Comparison of ENCODE assay signal across 13 cellular contexts in genomic region chr18:70291295-70291574, GRCh38. TPM values are rescaled to one million over a fixed set of nuclear protein-coding genes. Genes with fewer than 3 reads are reported as not detected.
DNase-seq lines count a peak whose midpoint lies in the region; TF ChIP-seq lines count a peak whose summit lies in the region.
"Had no signal": no experiment of that assay in that cellular context is flagged by ENCODE, and none has a peak within 500 bp of the region (broad histone marks: within the 10 kb centered on the region; RNA-seq: fewer than 3 reads in every experiment).

No MANE protein-coding gene starts in this region.

- H3K27me3 Mint-ChIP-seq in T-helper 1 cell treated with Interleukin-12 subunit alpha and Interleukin-12 subunit beta and Interleukin-4 antibody, amounts not matched to agents 30 μg/mL and 1 μg/mL, for 36 hours (ENCODE audit: low read depth) = peaks cover 45% of the 10 kb centered on the region
- peaks cover 6% of the 10 kb centered on the region for H3K27me3 Mint-ChIP-seq in endothelial cell (ENCODE audit: unreplicated experiment)

- H3K27ac Mint-ChIP-seq in T-helper 1 cell treated with Interleukin-12 subunit alpha and Interleukin-12 subunit beta and Interleukin-4 antibody, amounts not matched to agents 30 μg/mL and 1 μg/mL, for 36 hours = no peak overlapping the region
- H3K27ac Mint-ChIP-seq in endothelial cell (ENCODE audit: unreplicated experiment) = no peak overlapping the region

- H3K9me3 ChIP-seq in PC-9 (ENCODE audit: insufficient read depth, low read depth) = no peaks in the 10 kb centered on the region
- no peaks in the 10 kb centered on the region for H3K9me3 ChIP-seq in osteoblast (ENCODE audit: low read depth, low read length)
- H3K9me3 ChIP-seq: testis had no signal

- H3K36me3 ChIP-seq in PC-9 (ENCODE audit: low read depth) (peaks cover 13% of the 10 kb centered on the region; the same call in 1 of the 2 replicates), osteoblast (ENCODE audit: insufficient read depth, low read length) (no peaks in the 10 kb centered on the region)

- H3K27ac ChIP-seq in PC-9 (peak overlapping the region; percentile 61; the same call in 1 of the 2 replicates), osteoblast (ENCODE audit: low read depth, low read length) (peak overlapping the region; percentile 55)

- DNase-seq in T-helper 1 cell = no peak
- DNase-seq in PC-9 = no peak
- DNase-seq in endothelial cell (ENCODE audit: low spot score) = no peak
- DNase-seq in osteoblast (ENCODE audit: insufficient read length, low spot score, missing footprints) = peak; percentile 54
- no peak for DNase-seq in DMS114 treated with DMSO at 0.1 percent for 48 hours (lab: John Stamatoyannopoulos, UW; ENCODE audit: unreplicated experiment)
- DNase-seq in middle frontal gyrus (ENCODE audit: extremely low spot score, low spot score) = no peak
- no peak for DNase-seq in superior temporal gyrus (ENCODE audit: extremely low spot score)
- DNase-seq: activated T-cell treated with anti-CD3 and anti-CD28 coated beads, Interleukin-2, amount 50 U/mL, for 48 hours; EL; NCI-H2227 treated with DMSO at 0.1 percent for 48 hours; testis had no signal

- H3K36me3 Mint-ChIP-seq in T-helper 1 cell treated with Interleukin-12 subunit alpha and Interleukin-12 subunit beta and Interleukin-4 antibody, amounts not matched to agents 30 μg/mL and 1 μg/mL, for 36 hours (ENCODE audit: low read depth) = peaks cover 2% of the 10 kb centered on the region
- peaks cover 4% of the 10 kb centered on the region for H3K36me3 Mint-ChIP-seq in endothelial cell (ENCODE audit: low read depth, unreplicated experiment)

- intact Hi-C loops in PC-9 (cut with micrococcal nuclease; ENCODE audit: unreplicated experiment) = loop anchor here (5.0 kb wide), 1 partner anchor 141 kb away; no protein-coding TSS in a partner anchor

- no TSS peak for BruUV-seq in PC-9 (replicated peaks; lab: Mats Ljungman, UMichigan)

- H3K9me2 ChIP-seq in PC-9 (ENCODE audit: insufficient read depth) = no peaks in the 10 kb centered on the region

- CTCF ChIA-PET in PC-9 (lab: Charles Lee) = no interaction called here

- no peaks in the 10 kb centered on the region for H3K9me3 Mint-ChIP-seq in T-helper 1 cell treated with Interleukin-12 subunit alpha and Interleukin-12 subunit beta and Interleukin-4 antibody, amounts not matched to agents 30 μg/mL and 1 μg/mL, for 36 hours
- no peaks in the 10 kb centered on the region for H3K9me3 Mint-ChIP-seq in endothelial cell (ENCODE audit: unreplicated experiment)

- no peak overlapping the region for H2AFZ ChIP-seq in PC-9
- no peak overlapping the region for H2AFZ ChIP-seq in osteoblast (ENCODE audit: low read length)

- POLR2A ChIA-PET in PC-9 (lab: Charles Lee; ENCODE audit: unreplicated experiment) = no interaction called here

- H3F3A ChIP-seq in PC-9 (ENCODE audit: insufficient read depth, low read depth) = peaks cover 18% of the 10 kb centered on the region

- peaks cover 7% of the 10 kb centered on the region for H3K4me1 Mint-ChIP-seq in T-helper 1 cell treated with Interleukin-12 subunit alpha and Interleukin-12 subunit beta and Interleukin-4 antibody, amounts not matched to agents 30 μg/mL and 1 μg/mL, for 36 hours (ENCODE audit: low read depth)
- H3K4me1 Mint-ChIP-seq in endothelial cell (ENCODE audit: unreplicated experiment) = peaks cover 38% of the 10 kb centered on the region

- peak overlapping the region; percentile 72 for H3K4me3 Mint-ChIP-seq in T-helper 1 cell treated with Interleukin-12 subunit alpha and Interleukin-12 subunit beta and Interleukin-4 antibody, amounts not matched to agents 30 μg/mL and 1 μg/mL, for 36 hours
- peak overlapping the region; percentile 94 for H3K4me3 Mint-ChIP-seq in endothelial cell (ENCODE audit: unreplicated experiment)

- H3K4me2 ChIP-seq in PC-9 (peak overlapping the region; percentile 94), osteoblast (ENCODE audit: insufficient read depth, low read length) (peak overlapping the region; percentile 84)

- TF ChIP-seq CTCF in PC-9 (conservative IDR thresholded peaks at IDR 0.05) = no peak
- TF ChIP-seq CTCF in endothelial cell (IDR thresholded peaks at IDR 0.05; ENCODE audit: unreplicated experiment) = no peak
- no peak for TF ChIP-seq CTCF in osteoblast (IDR thresholded peaks at IDR 0.05; ENCODE audit: extremely low read depth, low read depth, low read length)

- H3K27me3 ChIP-seq in PC-9 (ENCODE audit: insufficient read depth, low read depth) = no peaks in the 10 kb centered on the region
- H3K27me3 ChIP-seq in osteoblast (ENCODE audit: insufficient read depth, low read length) = no peaks in the 10 kb centered on the region
- H3K27me3 ChIP-seq: testis had no signal

- peaks cover 67% of the 10 kb centered on the region for H3K79me2 ChIP-seq in PC-9 (ENCODE audit: low read depth)
- H3K79me2 ChIP-seq in osteoblast (ENCODE audit: insufficient read depth, low read length) = peaks cover 68% of the 10 kb centered on the region

- H3K4me3 ChIP-seq in PC-9 (peak overlapping the region; percentile 94), osteoblast (ENCODE audit: insufficient read depth, low read length) (peak overlapping the region; percentile 77)
- H3K4me3 ChIP-seq: lung, testis had no signal

- H4K20me1 ChIP-seq in PC-9 (ENCODE audit: insufficient read depth) (peaks cover 38% of the 10 kb centered on the region), osteoblast (ENCODE audit: insufficient read depth, low read length) (peaks cover 38% of the 10 kb centered on the region)

- peaks cover 56% of the 10 kb centered on the region for H3K4me1 ChIP-seq in PC-9 (replicated peaks; ENCODE audit: insufficient read depth)
- H3K4me1 ChIP-seq in osteoblast (ENCODE audit: insufficient read depth, low read length) = peaks cover 33% of the 10 kb centered on the region

RNA-seq across cellular contexts. Expression of gene SOCS6, which starts 2.4 kb away (rescaled TPM):
- 20.9 and 21.0 TPM in 2 replicates for total RNA-seq in PC-9 (2021)
- 23.7 TPM for total RNA-seq in endothelial cell (ENCODE audit: unreplicated experiment)
- total RNA-seq in osteoblast = 33.6 and 38.7 TPM in 2 replicates
